In the genomic region with DNA sequence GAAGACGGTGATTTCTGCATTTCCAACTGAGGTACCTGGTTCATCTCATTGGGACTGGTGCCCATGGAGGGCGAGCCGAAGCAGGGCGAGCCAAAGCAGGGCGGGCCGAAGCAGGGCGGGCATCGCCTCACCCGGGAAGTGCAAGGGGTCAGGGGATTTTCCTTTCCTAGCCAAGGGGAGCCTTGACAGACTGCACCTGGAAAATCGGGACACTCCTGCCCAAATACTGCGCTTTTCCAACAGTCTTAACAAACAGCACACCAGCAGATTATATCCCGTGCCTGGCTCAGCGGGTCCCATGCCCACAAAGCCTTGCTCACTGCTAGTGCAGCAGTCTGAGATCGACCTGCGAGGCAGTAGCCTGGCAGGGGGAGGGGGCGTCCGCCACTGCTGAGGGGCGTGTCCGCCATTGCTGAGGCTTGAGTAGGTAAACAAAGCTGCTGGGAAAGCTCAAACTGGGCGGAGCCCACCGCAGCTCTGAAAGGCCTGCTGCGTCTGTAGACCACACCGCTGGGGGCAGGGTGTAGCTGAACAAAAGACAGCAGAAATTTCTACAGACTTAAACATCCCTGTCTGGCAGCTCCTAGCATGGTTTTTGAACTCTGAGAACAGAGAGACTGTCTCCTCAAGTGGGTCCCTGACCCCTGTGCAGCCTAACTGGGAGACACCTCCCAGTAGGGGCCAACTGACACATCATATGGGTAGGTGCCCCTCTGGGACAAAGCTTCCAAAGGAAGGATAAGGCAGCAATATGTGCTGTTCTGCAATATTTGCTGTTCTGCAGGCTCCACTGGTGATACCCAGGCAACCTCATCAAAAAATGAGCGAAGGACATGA, we compare ENCODE assay signal across 1 cellular context.
A peak's percentile ranks its signal among the peaks of the same experiment; 100 is the strongest.
TF ChIP-seq lines count a peak whose summit lies in the region.

No MANE protein-coding gene starts in this region.

TF ChIP-seq in HepG2, 621 proteins besides CTCF, POLR2A, EP300 and RAD21 (continued from another document):
- TF ChIP-seq, protein P1, sequence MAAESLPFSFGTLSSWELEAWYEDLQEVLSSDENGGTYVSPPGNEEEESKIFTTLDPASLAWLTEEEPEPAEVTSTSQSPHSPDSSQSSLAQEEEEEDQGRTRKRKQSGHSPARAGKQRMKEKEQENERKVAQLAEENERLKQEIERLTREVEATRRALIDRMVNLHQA (CRISPR knock-in tag; IDR thresholded peaks at IDR 0.05), result no peak
- no peak for TF ChIP-seq PHB2 (IDR thresholded peaks at IDR 0.05; ENCODE audit: partially characterized antibody)
- 0 out of 2 replicates have a peak, but pooled peaks have one; percentile 44 for TF ChIP-seq FIP1L1 (IDR thresholded peaks at IDR 0.05; ENCODE audit: borderline replicate concordance, insufficient read depth, low read depth, low read length)
- no peak for TF ChIP-seq ZSCAN12 (CRISPR knock-in tag; IDR thresholded peaks at IDR 0.05)
- TF ChIP-seq, protein P2, sequence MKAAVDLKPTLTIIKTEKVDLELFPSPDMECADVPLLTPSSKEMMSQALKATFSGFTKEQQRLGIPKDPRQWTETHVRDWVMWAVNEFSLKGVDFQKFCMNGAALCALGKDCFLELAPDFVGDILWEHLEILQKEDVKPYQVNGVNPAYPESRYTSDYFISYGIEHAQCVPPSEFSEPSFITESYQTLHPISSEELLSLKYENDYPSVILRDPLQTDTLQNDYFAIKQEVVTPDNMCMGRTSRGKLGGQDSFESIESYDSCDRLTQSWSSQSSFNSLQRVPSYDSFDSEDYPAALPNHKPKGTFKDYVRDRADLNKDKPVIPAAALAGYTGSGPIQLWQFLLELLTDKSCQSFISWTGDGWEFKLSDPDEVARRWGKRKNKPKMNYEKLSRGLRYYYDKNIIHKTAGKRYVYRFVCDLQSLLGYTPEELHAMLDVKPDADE (CRISPR knock-in tag; IDR thresholded peaks at IDR 0.05), result no peak
- no peak for TF ChIP-seq MXI1 (IDR thresholded peaks at IDR 0.05; ENCODE audit: borderline replicate concordance, low read depth, low read length)
- TF ChIP-seq SMC3 (IDR thresholded peaks at IDR 0.05; ENCODE audit: low read length), result no peak
- TF ChIP-seq POLR2AphosphoS5 (IDR thresholded peaks at IDR 0.05; ENCODE audit: low read depth, low read length), result no peak
- no peak for TF ChIP-seq TCF7 (IDR thresholded peaks at IDR 0.05; ENCODE audit: low read depth)
- TF ChIP-seq IRX3 (CRISPR knock-in tag; IDR thresholded peaks at IDR 0.05; ENCODE audit: borderline replicate concordance, low read depth), result no peak
- TF ChIP-seq, protein P3, sequence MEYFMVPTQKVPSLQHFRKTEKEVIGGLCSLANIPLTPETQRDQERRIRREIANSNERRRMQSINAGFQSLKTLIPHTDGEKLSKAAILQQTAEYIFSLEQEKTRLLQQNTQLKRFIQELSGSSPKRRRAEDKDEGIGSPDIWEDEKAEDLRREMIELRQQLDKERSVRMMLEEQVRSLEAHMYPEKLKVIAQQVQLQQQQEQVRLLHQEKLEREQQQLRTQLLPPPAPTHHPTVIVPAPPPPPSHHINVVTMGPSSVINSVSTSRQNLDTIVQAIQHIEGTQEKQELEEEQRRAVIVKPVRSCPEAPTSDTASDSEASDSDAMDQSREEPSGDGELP (IDR thresholded peaks at IDR 0.05; ENCODE audit: borderline replicate concordance, low read depth), result peak; percentile 48; the same call in 1 of the 2 replicates
- TF ChIP-seq ELF3 (CRISPR knock-in tag; IDR thresholded peaks at IDR 0.05), result peak; percentile 60; the same call in 1 of the 2 replicates
- TF ChIP-seq ZNF510 (CRISPR knock-in tag; IDR thresholded peaks at IDR 0.05; ENCODE audit: low read depth), result no peak
- no peak; the same call in 1 of the 2 replicates for TF ChIP-seq NCOR1 (IDR thresholded peaks at IDR 0.05; ENCODE audit: borderline replicate concordance, low read length)
- TF ChIP-seq, protein P4, sequence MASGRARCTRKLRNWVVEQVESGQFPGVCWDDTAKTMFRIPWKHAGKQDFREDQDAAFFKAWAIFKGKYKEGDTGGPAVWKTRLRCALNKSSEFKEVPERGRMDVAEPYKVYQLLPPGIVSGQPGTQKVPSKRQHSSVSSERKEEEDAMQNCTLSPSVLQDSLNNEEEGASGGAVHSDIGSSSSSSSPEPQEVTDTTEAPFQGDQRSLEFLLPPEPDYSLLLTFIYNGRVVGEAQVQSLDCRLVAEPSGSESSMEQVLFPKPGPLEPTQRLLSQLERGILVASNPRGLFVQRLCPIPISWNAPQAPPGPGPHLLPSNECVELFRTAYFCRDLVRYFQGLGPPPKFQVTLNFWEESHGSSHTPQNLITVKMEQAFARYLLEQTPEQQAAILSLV (CRISPR knock-in tag; IDR thresholded peaks at IDR 0.05; ENCODE audit: borderline replicate concordance), result peak; percentile 71; the same call in 1 of the 2 replicates
- TF ChIP-seq NFYB (CRISPR knock-in tag; IDR thresholded peaks at IDR 0.05), result no peak
- no peak for TF ChIP-seq HNRNPUL1 (IDR thresholded peaks at IDR 0.05; ENCODE audit: low read depth, low read length)
- peak; percentile 35; the same call in 1 of the 2 replicates for TF ChIP-seq TAF1 (CRISPR knock-in tag; IDR thresholded peaks at IDR 0.05)
- no peak for TF ChIP-seq KLF9 (CRISPR knock-in tag; IDR thresholded peaks at IDR 0.05; ENCODE audit: low read depth)
- peak; percentile 76; the same call in 1 of the 2 replicates for TF ChIP-seq FOXK2 (IDR thresholded peaks at IDR 0.05)
- TF ChIP-seq, protein P5, sequence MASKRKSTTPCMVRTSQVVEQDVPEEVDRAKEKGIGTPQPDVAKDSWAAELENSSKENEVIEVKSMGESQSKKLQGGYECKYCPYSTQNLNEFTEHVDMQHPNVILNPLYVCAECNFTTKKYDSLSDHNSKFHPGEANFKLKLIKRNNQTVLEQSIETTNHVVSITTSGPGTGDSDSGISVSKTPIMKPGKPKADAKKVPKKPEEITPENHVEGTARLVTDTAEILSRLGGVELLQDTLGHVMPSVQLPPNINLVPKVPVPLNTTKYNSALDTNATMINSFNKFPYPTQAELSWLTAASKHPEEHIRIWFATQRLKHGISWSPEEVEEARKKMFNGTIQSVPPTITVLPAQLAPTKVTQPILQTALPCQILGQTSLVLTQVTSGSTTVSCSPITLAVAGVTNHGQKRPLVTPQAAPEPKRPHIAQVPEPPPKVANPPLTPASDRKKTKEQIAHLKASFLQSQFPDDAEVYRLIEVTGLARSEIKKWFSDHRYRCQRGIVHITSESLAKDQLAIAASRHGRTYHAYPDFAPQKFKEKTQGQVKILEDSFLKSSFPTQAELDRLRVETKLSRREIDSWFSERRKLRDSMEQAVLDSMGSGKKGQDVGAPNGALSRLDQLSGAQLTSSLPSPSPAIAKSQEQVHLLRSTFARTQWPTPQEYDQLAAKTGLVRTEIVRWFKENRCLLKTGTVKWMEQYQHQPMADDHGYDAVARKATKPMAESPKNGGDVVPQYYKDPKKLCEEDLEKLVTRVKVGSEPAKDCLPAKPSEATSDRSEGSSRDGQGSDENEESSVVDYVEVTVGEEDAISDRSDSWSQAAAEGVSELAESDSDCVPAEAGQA (IDR thresholded peaks at IDR 0.05; ENCODE audit: low read depth), result peak; percentile 76; the same call in 1 of the 2 replicates
- TF ChIP-seq, protein P5 (CRISPR knock-in tag; IDR thresholded peaks at IDR 0.05; ENCODE audit: borderline replicate concordance), result no peak
- no peak for TF ChIP-seq ZNF607 (CRISPR knock-in tag; IDR thresholded peaks at IDR 0.05; ENCODE audit: borderline replicate concordance)
- TF ChIP-seq, protein P6, sequence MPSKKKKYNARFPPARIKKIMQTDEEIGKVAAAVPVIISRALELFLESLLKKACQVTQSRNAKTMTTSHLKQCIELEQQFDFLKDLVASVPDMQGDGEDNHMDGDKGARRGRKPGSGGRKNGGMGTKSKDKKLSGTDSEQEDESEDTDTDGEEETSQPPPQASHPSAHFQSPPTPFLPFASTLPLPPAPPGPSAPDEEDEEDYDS (CRISPR knock-in tag; IDR thresholded peaks at IDR 0.05), result no peak; the same call in 1 of the 2 replicates
- 0 out of 2 replicates have a peak, but pooled peaks have one; percentile 36 for TF ChIP-seq ZMAT3 (CRISPR knock-in tag; conservative IDR thresholded peaks at IDR 0.05)
- TF ChIP-seq SMAD1 (CRISPR knock-in tag; IDR thresholded peaks at IDR 0.05; ENCODE audit: borderline replicate concordance, low read depth), result no peak
- TF ChIP-seq ZBTB42 (CRISPR knock-in tag; IDR thresholded peaks at IDR 0.05), result no peak
- TF ChIP-seq REPIN1 (CRISPR knock-in tag; IDR thresholded peaks at IDR 0.05; ENCODE audit: borderline replicate concordance, low read depth), result peak; percentile 70
- TF ChIP-seq U2AF2 (IDR thresholded peaks at IDR 0.05; ENCODE audit: low read depth, low read length), result no peak
- no peak for TF ChIP-seq ZFP41 (CRISPR knock-in tag; IDR thresholded peaks at IDR 0.05; ENCODE audit: borderline replicate concordance)
- TF ChIP-seq ZBTB21 (CRISPR knock-in tag; IDR thresholded peaks at IDR 0.05), result no peak
- TF ChIP-seq ZNF350 (CRISPR knock-in tag; IDR thresholded peaks at IDR 0.05; ENCODE audit: borderline replicate concordance, low read depth), result peak; percentile 62; the same call in 1 of the 2 replicates
- TF ChIP-seq, protein P7, sequence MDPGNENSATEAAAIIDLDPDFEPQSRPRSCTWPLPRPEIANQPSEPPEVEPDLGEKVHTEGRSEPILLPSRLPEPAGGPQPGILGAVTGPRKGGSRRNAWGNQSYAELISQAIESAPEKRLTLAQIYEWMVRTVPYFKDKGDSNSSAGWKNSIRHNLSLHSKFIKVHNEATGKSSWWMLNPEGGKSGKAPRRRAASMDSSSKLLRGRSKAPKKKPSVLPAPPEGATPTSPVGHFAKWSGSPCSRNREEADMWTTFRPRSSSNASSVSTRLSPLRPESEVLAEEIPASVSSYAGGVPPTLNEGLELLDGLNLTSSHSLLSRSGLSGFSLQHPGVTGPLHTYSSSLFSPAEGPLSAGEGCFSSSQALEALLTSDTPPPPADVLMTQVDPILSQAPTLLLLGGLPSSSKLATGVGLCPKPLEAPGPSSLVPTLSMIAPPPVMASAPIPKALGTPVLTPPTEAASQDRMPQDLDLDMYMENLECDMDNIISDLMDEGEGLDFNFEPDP (CRISPR knock-in tag; conservative IDR thresholded peaks at IDR 0.05), result no peak
- TF ChIP-seq, protein P8, sequence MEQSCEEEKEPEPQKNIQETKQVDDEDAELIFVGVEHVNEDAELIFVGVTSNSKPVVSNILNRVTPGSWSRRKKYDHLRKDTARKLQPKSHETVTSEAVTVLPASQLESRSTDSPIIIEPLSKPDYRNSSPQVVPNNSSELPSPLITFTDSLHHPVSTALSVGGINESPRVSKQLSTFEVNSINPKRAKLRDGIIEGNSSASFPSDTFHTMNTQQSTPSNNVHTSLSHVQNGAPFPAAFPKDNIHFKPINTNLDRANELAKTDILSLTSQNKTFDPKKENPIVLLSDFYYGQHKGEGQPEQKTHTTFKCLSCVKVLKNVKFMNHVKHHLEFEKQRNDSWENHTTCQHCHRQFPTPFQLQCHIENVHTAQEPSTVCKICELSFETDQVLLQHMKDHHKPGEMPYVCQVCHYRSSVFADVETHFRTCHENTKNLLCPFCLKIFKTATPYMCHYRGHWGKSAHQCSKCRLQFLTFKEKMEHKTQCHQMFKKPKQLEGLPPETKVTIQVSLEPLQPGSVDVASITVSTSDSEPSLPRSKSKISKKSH (CRISPR knock-in tag; IDR thresholded peaks at IDR 0.05; ENCODE audit: borderline replicate concordance), result peak; percentile 86; the same call in 1 of the 2 replicates
- no peak for TF ChIP-seq CC2D1A (CRISPR knock-in tag; IDR thresholded peaks at IDR 0.05)
- no peak for TF ChIP-seq FLYWCH1 (CRISPR knock-in tag; IDR thresholded peaks at IDR 0.05)
- TF ChIP-seq SIX4 (CRISPR knock-in tag; IDR thresholded peaks at IDR 0.05), result peak; percentile 27; the same call in 1 of the 2 replicates
- peak; percentile 41; the same call in 1 of the 2 replicates for TF ChIP-seq ZNF747 (CRISPR knock-in tag; IDR thresholded peaks at IDR 0.05; ENCODE audit: borderline replicate concordance)
- no peak for TF ChIP-seq ZNF460 (CRISPR knock-in tag; IDR thresholded peaks at IDR 0.05; ENCODE audit: borderline replicate concordance)
- TF ChIP-seq ERF (CRISPR knock-in tag; IDR thresholded peaks at IDR 0.05), result peak; percentile 85
- TF ChIP-seq ZNF546 (CRISPR knock-in tag; conservative IDR thresholded peaks at IDR 0.05), result no peak
- TF ChIP-seq POGZ (CRISPR knock-in tag; IDR thresholded peaks at IDR 0.05), result peak; percentile 89
- no peak for TF ChIP-seq ZNF737 (CRISPR knock-in tag; IDR thresholded peaks at IDR 0.05; ENCODE audit: borderline replicate concordance)
- TF ChIP-seq HNF4A (CRISPR knock-in tag; IDR thresholded peaks at IDR 0.05), result peak; percentile 25; the same call in 1 of the 2 replicates
- no peak for TF ChIP-seq RARG (CRISPR knock-in tag; IDR thresholded peaks at IDR 0.05; ENCODE audit: low read depth)
- no peak; the same call in 1 of the 2 replicates for TF ChIP-seq BRD4 (CRISPR knock-in tag; IDR thresholded peaks at IDR 0.05)
- no peak for TF ChIP-seq ELF1 (CRISPR knock-in tag; IDR thresholded peaks at IDR 0.05)
- TF ChIP-seq DMAP1 (CRISPR knock-in tag; IDR thresholded peaks at IDR 0.05), result peak; percentile 82
- peak; percentile 75 for TF ChIP-seq SPEN (CRISPR knock-in tag; IDR thresholded peaks at IDR 0.05; ENCODE audit: low read depth)
- peak; percentile 55; the same call in 1 of the 2 replicates for TF ChIP-seq ZFY (CRISPR knock-in tag; IDR thresholded peaks at IDR 0.05)
- TF ChIP-seq SATB2 (CRISPR knock-in tag; IDR thresholded peaks at IDR 0.05), result 0 out of 2 replicates have a peak, but pooled peaks have one; percentile 37
- no peak; the same call in 1 of the 2 replicates for TF ChIP-seq RXRB (CRISPR knock-in tag; IDR thresholded peaks at IDR 0.05; ENCODE audit: borderline replicate concordance)
- TF ChIP-seq ZNF891 (CRISPR knock-in tag; IDR thresholded peaks at IDR 0.05), result peak; percentile 77; the same call in 1 of the 2 replicates
- no peak for TF ChIP-seq KLF11 (CRISPR knock-in tag; IDR thresholded peaks at IDR 0.05)
- TF ChIP-seq RXRA (CRISPR knock-in tag; IDR thresholded peaks at IDR 0.05), result peak; percentile 86
- peak; percentile 46; the same call in 1 of the 2 replicates for TF ChIP-seq RFXAP (CRISPR knock-in tag; IDR thresholded peaks at IDR 0.05; ENCODE audit: borderline replicate concordance)
- TF ChIP-seq HNRNPLL (IDR thresholded peaks at IDR 0.05; ENCODE audit: low read depth, low read length, poor library complexity, severe bottlenecking), result no peak
- peak; percentile 99 for TF ChIP-seq ZBTB7A (CRISPR knock-in tag; IDR thresholded peaks at IDR 0.05)
TF ChIP-seq in HepG2: peak in this region for 183.
